In the genomic region with DNA sequence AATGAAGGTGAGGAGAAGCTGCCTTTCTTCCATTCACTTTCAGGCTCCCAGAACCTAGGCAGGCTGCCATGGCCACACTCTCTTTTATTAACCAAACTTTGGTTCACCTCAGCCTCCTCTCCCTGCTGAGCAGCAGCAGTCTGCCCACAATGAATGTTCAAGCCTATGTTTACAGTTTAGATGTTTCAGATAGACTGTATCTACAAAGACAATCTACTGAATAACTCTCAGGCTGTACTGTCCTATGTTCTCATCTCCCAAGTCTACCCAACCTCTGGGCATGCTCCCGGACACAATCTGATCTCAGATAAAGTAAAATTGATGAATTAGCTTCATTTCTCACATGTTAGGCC, we compare ENCODE assay signal across 2 cellular contexts.
TF ChIP-seq lines count a peak whose summit lies in the region.

No MANE protein-coding gene starts in this region.

TF ChIP-seq in HepG2, 621 proteins besides CTCF, POLR2A, EP300 and RAD21:
- TF ChIP-seq SMAD1 (CRISPR knock-in tag; IDR thresholded peaks at IDR 0.05; ENCODE audit: borderline replicate concordance, low read depth) = no peak
- no peak for TF ChIP-seq ARID2 (CRISPR knock-in tag; IDR thresholded peaks at IDR 0.05; ENCODE audit: borderline replicate concordance)
- TF ChIP-seq ZSCAN29 (CRISPR knock-in tag; conservative IDR thresholded peaks at IDR 0.05) = no peak
- TF ChIP-seq, protein P1, sequence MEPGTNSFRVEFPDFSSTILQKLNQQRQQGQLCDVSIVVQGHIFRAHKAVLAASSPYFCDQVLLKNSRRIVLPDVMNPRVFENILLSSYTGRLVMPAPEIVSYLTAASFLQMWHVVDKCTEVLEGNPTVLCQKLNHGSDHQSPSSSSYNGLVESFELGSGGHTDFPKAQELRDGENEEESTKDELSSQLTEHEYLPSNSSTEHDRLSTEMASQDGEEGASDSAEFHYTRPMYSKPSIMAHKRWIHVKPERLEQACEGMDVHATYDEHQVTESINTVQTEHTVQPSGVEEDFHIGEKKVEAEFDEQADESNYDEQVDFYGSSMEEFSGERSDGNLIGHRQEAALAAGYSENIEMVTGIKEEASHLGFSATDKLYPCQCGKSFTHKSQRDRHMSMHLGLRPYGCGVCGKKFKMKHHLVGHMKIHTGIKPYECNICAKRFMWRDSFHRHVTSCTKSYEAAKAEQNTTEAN (CRISPR knock-in tag; conservative IDR thresholded peaks at IDR 0.05) = no peak
- no peak for TF ChIP-seq TP53 (CRISPR knock-in tag; conservative IDR thresholded peaks at IDR 0.05)
- no peak for TF ChIP-seq ZNF343 (CRISPR knock-in tag; IDR thresholded peaks at IDR 0.05)

TF ChIP-seq in K562, 482 proteins besides CTCF, POLR2A, EP300 and RAD21:
- TF ChIP-seq SETDB1 (IDR thresholded peaks at IDR 0.05; ENCODE audit: low read length) = no peak
- peak; percentile 43 to 50; a peak in 3 of 4 replicates for TF ChIP-seq NRF1 (conservative IDR thresholded peaks at IDR 0.05 in 1 of 2, IDR thresholded peaks at IDR 0.05 in 1 of 2)
TF ChIP-seq in K562: peak in this region for 1.
